21 cellular contexts compared by ENCODE assay signal in the genomic region with DNA sequence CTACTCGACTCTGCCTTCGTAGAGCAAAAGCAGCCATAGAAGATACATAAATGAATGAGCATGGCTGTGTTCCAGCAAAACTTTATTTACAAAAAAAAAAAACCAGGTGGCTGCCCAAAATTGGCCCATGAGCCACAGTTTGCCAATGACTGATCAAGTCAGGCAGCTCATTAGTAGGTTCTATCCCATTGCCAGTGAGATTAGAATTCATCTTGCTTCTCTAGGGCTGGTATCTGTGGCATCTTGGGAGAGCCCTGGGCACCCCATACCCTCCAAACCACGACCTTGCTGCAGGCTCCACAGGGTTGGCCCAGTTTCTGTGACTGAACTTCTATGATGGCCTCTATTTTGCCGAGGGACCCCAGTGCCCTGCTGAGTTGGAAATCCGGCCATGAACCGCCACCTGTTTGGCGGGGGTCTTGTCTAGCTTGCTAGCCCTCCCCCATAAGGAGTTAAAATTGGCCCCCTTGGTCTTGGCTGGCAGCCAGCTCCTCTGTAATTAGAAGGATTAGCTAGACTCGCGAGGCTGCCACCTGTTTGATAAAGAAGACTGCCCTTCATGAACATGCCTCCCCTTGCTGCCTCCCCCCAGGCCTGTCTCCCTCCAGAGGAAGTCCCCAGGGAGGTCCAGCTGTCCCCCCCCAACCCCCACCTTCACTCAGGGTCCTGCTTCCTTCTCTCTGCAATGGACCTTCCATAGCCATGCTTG.
DNase-seq lines count a peak whose midpoint lies in the region; ATAC-seq and TF ChIP-seq lines count a peak whose summit lies in the region.
"Had no signal": no experiment of that assay in that cellular context is flagged by ENCODE, and none has a peak within 500 bp of the region (broad histone marks: within the 10 kb centered on the region; RNA-seq: fewer than 3 reads in every experiment).

No MANE protein-coding gene starts in this region.

- H3K27me3 Mint-ChIP-seq in endodermal cell (ENCODE audit: insufficient read depth) (peaks cover 5% of the 10 kb centered on the region), Calu3 (ENCODE audit: unreplicated experiment) (peaks cover 15% of the 10 kb centered on the region)
- H3K27me3 Mint-ChIP-seq: central memory CD8-positive, alpha-beta T cell had no signal

- H3K4me3 ChIP-seq in HEK293 (ENCODE audit: low read depth, low read length) (no peak overlapping the region), endodermal cell (ENCODE audit: low read length) (no peak overlapping the region)
- H3K4me3 ChIP-seq: ascending aorta, upper lobe of right lung had no signal

- no peak overlapping the region for H3K27ac ChIP-seq in HEK293 (ENCODE audit: extremely low read depth, low read depth, low read length)
- no peak overlapping the region for H3K27ac ChIP-seq in endodermal cell (ENCODE audit: low read depth, low read length)
- H3K27ac ChIP-seq: ascending aorta, foreskin keratinocyte, neutrophil, upper lobe of right lung had no signal

- no peaks in the 10 kb centered on the region for H3K9me3 Mint-ChIP-seq in endodermal cell
- no peaks in the 10 kb centered on the region for H3K9me3 Mint-ChIP-seq in Calu3 (ENCODE audit: low read depth, unreplicated experiment)
- H3K9me3 Mint-ChIP-seq: central memory CD8-positive, alpha-beta T cell; T-cell had no signal

- ATAC-seq in HG03520 (IDR thresholded peaks at IDR 0.05; ENCODE audit: unreplicated experiment), result no peak
- ATAC-seq: foreskin keratinocyte, HCT116, T-cell, upper lobe of right lung had no signal

- WGBS in endodermal cell (ENCODE audit: insufficient coverage in 1 of 2, insufficient read length in 1 of 2), 2 experiments, result 89 to 100% methylated on average over 4 to 9 of the region's 9 CpGs

- H3K36me3 Mint-ChIP-seq in endodermal cell (ENCODE audit: low read depth) (no peaks in the 10 kb centered on the region), Calu3 (ENCODE audit: insufficient read depth, unreplicated experiment) (no peaks in the 10 kb centered on the region)
- H3K36me3 Mint-ChIP-seq: activated naive CD4-positive, alpha-beta T cell treated with anti-CD3 and anti-CD28 coated beads, Interleukin-2, amount 50 U/mL, for 72 hours; T-cell had no signal

- no peak for TF ChIP-seq CTCF in HEK293 (tag by site-specific recombination; IDR thresholded peaks at IDR 0.05)
- TF ChIP-seq CTCF in endodermal cell (conservative IDR thresholded peaks at IDR 0.05), result no peak
- TF ChIP-seq CTCF in Calu3 (IDR thresholded peaks at IDR 0.05; ENCODE audit: unreplicated experiment), result no peak

- H3K27ac Mint-ChIP-seq in endodermal cell (no peak overlapping the region), Calu3 (ENCODE audit: unreplicated experiment) (no peak overlapping the region)
- H3K27ac Mint-ChIP-seq: activated naive CD4-positive, alpha-beta T cell treated with anti-CD3 and anti-CD28 coated beads, Interleukin-2, amount 50 U/mL, for 72 hours; B cell; T-cell had no signal

- H3K36me3 ChIP-seq in HEK293 (ENCODE audit: control insufficient read depth in 2 of 2, insufficient read depth in 1 of 2, low read length in 2 of 2) (no peaks in the 10 kb centered on the region), endodermal cell (ENCODE audit: control insufficient read depth, insufficient read depth, low read length) (no peaks in the 10 kb centered on the region)
- H3K36me3 ChIP-seq: ascending aorta, neutrophil, upper lobe of right lung had no signal

- DNase-seq in NCI-H1105 treated with DMSO at 0.1 percent for 48 hours (lab: John Stamatoyannopoulos, UW) (peak; percentile 93), NCI-H748 (lab: John Stamatoyannopoulos, UW; ENCODE audit: unreplicated experiment) (peak; percentile 82), endodermal cell (peak; percentile 31), Calu3 (no peak), NCI-H2029 treated with DMSO at 0.1 percent for 48 hours (lab: John Stamatoyannopoulos, UW) (no peak)
- DNase-seq: activated CD4-positive, alpha-beta T cell treated with anti-CD3 and anti-CD28 coated beads for 4 hours; Caco-2; erythroblast; foreskin keratinocyte; hippocampal formation; stimulated activated CD4-positive, alpha-beta T cell treated with anti-CD3 and anti-CD28 coated beads, Interleukin-12 subunit alpha, Interleukin-12 subunit beta, amount 100 ng/mL, for 4 hours; T-cell; upper lobe of right lung had no signal

- H3K4me1 Mint-ChIP-seq in endodermal cell (peaks cover 37% of the 10 kb centered on the region), Calu3 (ENCODE audit: low read depth, unreplicated experiment) (peaks cover 14% of the 10 kb centered on the region)

- POLR2A ChIA-PET in HEK293 (lab: Yijun Ruan, JAX), result interaction anchor here (0.7 kb wide), 3 partner anchors 142 to 1034 kb away, joined by 3 to 7 read pairs (median 4); no protein-coding TSS in a partner anchor

- no TSS peak for BruUV-seq in Calu3 (replicated peaks; lab: Mats Ljungman, UMichigan)

- H3K4me3 Mint-ChIP-seq in endodermal cell (no peak overlapping the region), Calu3 (ENCODE audit: low read depth, unreplicated experiment) (no peak overlapping the region)
- H3K4me3 Mint-ChIP-seq: B cell; central memory CD8-positive, alpha-beta T cell; T-cell had no signal

- no peaks in the 10 kb centered on the region for H3K27me3 ChIP-seq in endodermal cell (ENCODE audit: control insufficient read depth, insufficient read depth, low read length, poor library complexity, severe bottlenecking)
- H3K27me3 ChIP-seq: ascending aorta, upper lobe of right lung had no signal

- intact Hi-C loops in Calu3 (cut with micrococcal nuclease; ENCODE audit: unreplicated experiment), result no loop called here

- peaks cover 20% of the 10 kb centered on the region for H3K4me1 ChIP-seq in HEK293 (ENCODE audit: control insufficient read depth, insufficient read depth, low read length)
- no peaks in the 10 kb centered on the region for H3K4me1 ChIP-seq in endodermal cell (ENCODE audit: control insufficient read depth, insufficient read depth, low read length)
- H3K4me1 ChIP-seq: ascending aorta had no signal

- no peaks in the 10 kb centered on the region for H3K9me3 ChIP-seq in HEK293 (ENCODE audit: control insufficient read depth, insufficient read depth, low read depth, low read length)
- H3K9me3 ChIP-seq in endodermal cell (ENCODE audit: control insufficient read depth, low read length), result no peaks in the 10 kb centered on the region
- H3K9me3 ChIP-seq: ascending aorta, Caco-2, neutrophil, upper lobe of right lung had no signal

- CTCF ChIA-PET in HEK293 (lab: Yijun Ruan, JAX) (interaction anchor here (0.6 kb wide), 1 partner anchor 164 kb away, joined by 3 read pairs; no protein-coding TSS in a partner anchor), Calu3 (lab: Charles Lee) (interaction anchor here (0.5 kb wide), 1 partner anchor 51 kb away, joined by 3 read pairs; no protein-coding TSS in a partner anchor)

- no peak overlapping the region for H3K9ac ChIP-seq in endodermal cell (ENCODE audit: extremely low read depth, low read length, poor library complexity, severe bottlenecking)

TF ChIP-seq in HEK293, 187 proteins besides CTCF, POLR2A, EP300 and RAD21:
- TF ChIP-seq ZNF623 (tag by site-specific recombination; IDR thresholded peaks at IDR 0.05), result no peak
- peak; percentile 83 for TF ChIP-seq GLIS1 (tag by site-specific recombination; IDR thresholded peaks at IDR 0.05)
- 0 out of 2 replicates have a peak, but pooled peaks have one; percentile 24 for TF ChIP-seq ZIC2 (tag by site-specific recombination; IDR thresholded peaks at IDR 0.05)
- TF ChIP-seq, protein P1, sequence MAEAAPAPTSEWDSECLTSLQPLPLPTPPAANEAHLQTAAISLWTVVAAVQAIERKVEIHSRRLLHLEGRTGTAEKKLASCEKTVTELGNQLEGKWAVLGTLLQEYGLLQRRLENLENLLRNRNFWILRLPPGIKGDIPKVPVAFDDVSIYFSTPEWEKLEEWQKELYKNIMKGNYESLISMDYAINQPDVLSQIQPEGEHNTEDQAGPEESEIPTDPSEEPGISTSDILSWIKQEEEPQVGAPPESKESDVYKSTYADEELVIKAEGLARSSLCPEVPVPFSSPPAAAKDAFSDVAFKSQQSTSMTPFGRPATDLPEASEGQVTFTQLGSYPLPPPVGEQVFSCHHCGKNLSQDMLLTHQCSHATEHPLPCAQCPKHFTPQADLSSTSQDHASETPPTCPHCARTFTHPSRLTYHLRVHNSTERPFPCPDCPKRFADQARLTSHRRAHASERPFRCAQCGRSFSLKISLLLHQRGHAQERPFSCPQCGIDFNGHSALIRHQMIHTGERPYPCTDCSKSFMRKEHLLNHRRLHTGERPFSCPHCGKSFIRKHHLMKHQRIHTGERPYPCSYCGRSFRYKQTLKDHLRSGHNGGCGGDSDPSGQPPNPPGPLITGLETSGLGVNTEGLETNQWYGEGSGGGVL (tag by site-specific recombination; IDR thresholded peaks at IDR 0.05), result peak; percentile 47; the same call in 1 of the 2 replicates
- peak; percentile 69 for TF ChIP-seq SCRT2 (tag by site-specific recombination; IDR thresholded peaks at IDR 0.05)
- no peak for TF ChIP-seq ZNF24 (tag by site-specific recombination; IDR thresholded peaks at IDR 0.05)
- TF ChIP-seq ZNF560 (tag by site-specific recombination; IDR thresholded peaks at IDR 0.05; ENCODE audit: borderline replicate concordance), result no peak
- TF ChIP-seq GLIS2 (tag by site-specific recombination; IDR thresholded peaks at IDR 0.05), result 0 out of 2 replicates have a peak, but pooled peaks have one; percentile 17
- TF ChIP-seq INSM2 (tag by site-specific recombination; IDR thresholded peaks at IDR 0.05), result no peak

Comparison
In these comparisons a context has a peak if more than half of its experiments do, and no peak if none do; other contexts are left out.
1. DNase-seq: peak in NCI-H1105 treated with DMSO at 0.1 percent for 48 hours (single experiment), NCI-H748 (single experiment) and endodermal cell (single experiment); none in Calu3 (single experiment) and NCI-H2029 treated with DMSO at 0.1 percent for 48 hours (single experiment).